Comparison of ENCODE assay signal across 33 cellular contexts in the genomic region with DNA sequence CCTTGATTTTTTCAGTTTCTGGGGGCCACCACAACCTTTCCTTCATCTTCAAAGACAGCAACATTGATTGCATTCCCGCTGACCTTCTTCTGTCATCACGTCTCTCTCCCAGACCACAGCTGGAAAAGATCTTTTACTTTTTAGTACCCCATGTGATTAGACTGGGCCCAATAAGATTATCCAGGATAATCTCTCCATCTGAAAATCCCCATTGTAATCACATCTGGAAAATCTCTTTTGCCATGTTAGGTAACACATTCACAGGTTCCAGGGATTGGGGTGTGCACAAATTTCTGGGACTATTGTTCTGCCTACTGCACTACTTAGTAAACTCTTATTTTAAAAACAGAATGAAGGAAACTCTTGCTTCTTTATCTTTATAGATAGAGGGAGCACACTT. TPM values are rescaled to one million over a fixed set of nuclear protein-coding genes. Genes with fewer than 3 reads are reported as not detected.
"Had no signal": no experiment of that assay in that cellular context is flagged by ENCODE, and none has a peak within 500 bp of the region (broad histone marks: within the 10 kb centered on the region; RNA-seq: fewer than 3 reads in every experiment).

No MANE protein-coding gene starts in this region.

- H3K4me3 ChIP-seq: ascending aorta, body of pancreas, MG63, Peyer's patch had no signal

- H3K36me3 ChIP-seq: ascending aorta, MG63, Peyer's patch had no signal

- H3K27me3 ChIP-seq: ascending aorta, body of pancreas, MG63, Peyer's patch had no signal

- H3K9me3 ChIP-seq: ascending aorta, body of pancreas, MG63, Peyer's patch had no signal

- ATAC-seq: activated CD4-positive, alpha-beta T cell treated with anti-CD3 and anti-CD28 coated beads for 36 hours; activated CD8-positive, alpha-beta T cell treated with anti-CD3 and anti-CD28 coated beads, Interleukin-2, amount 10 ng/mL, durations not matched to agents 7 days and 5 days; body of pancreas; PC-3 had no signal

- H3K4me1 ChIP-seq: ascending aorta, body of pancreas, Peyer's patch had no signal

- H3K27ac ChIP-seq: ascending aorta, body of pancreas, Peyer's patch had no signal

- DNase-seq: activated CD4-positive, alpha-beta T cell treated with anti-CD3 and anti-CD28 coated beads for 36 hours; activated CD4-positive, alpha-beta T cell treated with anti-CD3 and anti-CD28 coated beads, Interleukin-2, amount 10 ng/mL, durations not matched to agents 7 days and 5 days; activated CD4-positive, alpha-beta T cell treated with anti-CD3 and anti-CD28 coated beads, Interleukin-2, amount 50 U/mL, for 48 hours; activated CD8-positive, alpha-beta T cell treated with anti-CD3 and anti-CD28 coated beads, Interleukin-2, amount 10 ng/mL, durations not matched to agents 7 days and 5 days; activated gamma-delta T cell; activated naive CD4-positive, alpha-beta T cell treated with Interleukin-2 at 50 U/mL for 16 hours; activated naive CD8-positive, alpha-beta T cell treated with anti-CD3 and anti-CD28 coated beads, Interleukin-2, amount 10 ng/mL, durations not matched to agents 7 days and 5 days; activated T-cell treated with anti-CD3 and anti-CD28 coated beads, Interleukin-2, amount 50 U/mL, for 24 hours; amygdala; body of pancreas; central memory CD4-positive, alpha-beta T cell; Kasumi-1; KBM-7; MG63; MV-4-11; NCI-H1092; NCI-H1436 treated with DMSO at 0.1 percent for 48 hours; NCI-H1694 treated with DMSO at 0.1 percent for 48 hours; NCI-H2029; NCI-H345; NCI-H510A; NCI-H526; NCI-H748 treated with DMSO at 0.1 percent for 48 hours; PC-3; Peyer's patch; RPMI8226; SHP77 treated with DMSO at 0.1 percent for 48 hours had no signal

RNA-seq across cellular contexts. Expression of gene INSL5, which starts 47.1 kb away (rescaled TPM):
- total RNA-seq: activated CD4-positive, alpha-beta T cell treated with anti-CD3 and anti-CD28 coated beads for 36 hours; activated CD4-positive, alpha-beta T cell treated with anti-CD3 and anti-CD28 coated beads, Interleukin-2, amount 10 ng/mL, durations not matched to agents 7 days and 5 days; activated CD8-positive, alpha-beta T cell treated with anti-CD3 and anti-CD28 coated beads, Interleukin-2, amount 10 ng/mL, durations not matched to agents 7 days and 5 days; activated naive CD8-positive, alpha-beta T cell treated with anti-CD3 and anti-CD28 coated beads, Interleukin-2, amount 10 ng/mL, durations not matched to agents 7 days and 5 days; activated T-helper 2 cell treated with anti-CD3 and anti-CD28 coated beads, Interferon-gamma antibody, Interleukin-2, Interleukin-4, amounts not matched to agents 10 μg/mL and 5 μg/mL and 100 μg/mL, durations not matched to agents 14 hours and 24 hours and 36 hours; ascending aorta; body of pancreas; bronchial epithelial cell; cerebellum; PC-3; Peyer's patch; SK-MEL-5 had no signal
- polyA plus RNA-seq: adipose tissue had no signal
